ENCODE assay signal across 12 cellular contexts in the genomic region with DNA sequence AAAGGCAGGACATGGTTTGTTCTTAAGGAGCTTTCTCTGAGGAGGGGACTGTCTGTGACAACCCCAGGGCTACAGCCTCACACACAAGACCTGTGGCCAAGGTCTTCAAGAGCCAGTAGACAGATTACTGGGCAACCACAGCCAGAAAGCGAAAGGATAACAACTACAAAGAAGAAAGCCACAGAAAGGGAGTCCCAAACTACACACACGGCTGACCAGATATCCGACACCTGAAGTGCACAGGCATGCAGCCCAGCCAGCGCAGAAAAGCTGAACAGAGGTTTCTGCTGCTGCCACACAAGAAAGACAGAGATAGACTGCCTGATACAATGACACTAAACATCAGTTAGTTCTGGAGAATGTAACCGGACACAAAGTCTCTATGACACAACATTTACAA. TPM values are rescaled to one million over a fixed set of nuclear protein-coding genes. Genes with fewer than 3 reads are reported as not detected.
DNase-seq lines count a peak whose midpoint lies in the region; FAIRE-seq and TF ChIP-seq lines count a peak whose summit lies in the region.
"Had no signal": no experiment of that assay in that cellular context is flagged by ENCODE, and none has a peak within 500 bp of the region (broad histone marks: within the 10 kb centered on the region; RNA-seq: fewer than 3 reads in every experiment).

No MANE protein-coding gene starts in this region.

- whole genome bisulfite sequencing in H9 (ENCODE audit: extremely low coverage, insufficient read length, low lambda C conversion rate): no CpG with 5 or more reads among the region's 5 CpGs

- no peak overlapping the region for H2AK5ac ChIP-seq in H9 (ENCODE audit: insufficient read length, low read length)

- H3K4me3 ChIP-seq in Karpas-422 (ENCODE audit: low read length) (no peak overlapping the region), parathyroid adenoma (ENCODE audit: low read depth, low read length) (no peak overlapping the region)
- H3K4me3 ChIP-seq: A549 had no signal

- H3K9me2 ChIP-seq in Karpas-422 (replicated peaks; ENCODE audit: insufficient read depth, low read length): no peaks in the 10 kb centered on the region

- no peak for TF ChIP-seq CTCF in H9 (conservative IDR thresholded peaks at IDR 0.05)
- no peak for TF ChIP-seq CTCF in parathyroid adenoma (IDR thresholded peaks at IDR 0.05)

- no peak for DNase-seq in activated T-cell treated with anti-CD3 and anti-CD28 coated beads, Interleukin-2, amount 50 U/mL, for 24 hours
- DNase-seq in activated T-cell treated with anti-CD3 and anti-CD28 coated beads for 4 hours (no peak), H9 (no peak), Karpas-422 (no peak), head of caudate nucleus (no peak), NCI-H187 (lab: John Stamatoyannopoulos, UW) (no peak), H54 (ENCODE audit: insufficient read length, low spot score) (no peak)
- DNase-seq: activated gamma-delta T cell, NCI-H524 had no signal

- H3K27me3 Mint-ChIP-seq in activated T-cell treated with anti-CD3 and anti-CD28 coated beads, Interleukin-2, amount 50 U/mL, for 24 hours: no peaks in the 10 kb centered on the region
- no peaks in the 10 kb centered on the region for H3K27me3 Mint-ChIP-seq in H9 (ENCODE audit: low read depth)

- peaks cover 88% of the 10 kb centered on the region for H3K36me3 Mint-ChIP-seq in activated T-cell treated with anti-CD3 and anti-CD28 coated beads, Interleukin-2, amount 50 U/mL, for 24 hours (ENCODE audit: low read depth)
- peaks cover 35 to 75% (median 73%) of the 10 kb centered on the region in 3 experiments for H3K36me3 Mint-ChIP-seq in H9 (ENCODE audit: insufficient read depth in 1 of 3, low read depth in 3 of 3)

- no peak overlapping the region for H3T11ph ChIP-seq in H9 (ENCODE audit: low read length)

- H3K79me1 ChIP-seq in H9 (ENCODE audit: insufficient read depth, low read depth, low read length, poor library complexity, severe bottlenecking): peaks cover 6% of the 10 kb centered on the region

- H3K36me3 ChIP-seq in Karpas-422 (ENCODE audit: insufficient read depth, low read length) (peaks cover 46% of the 10 kb centered on the region), parathyroid adenoma (ENCODE audit: control insufficient read depth, insufficient read depth, low read length) (no peaks in the 10 kb centered on the region)

- H2AFZ ChIP-seq in H9 (ENCODE audit: low read length) (no peak overlapping the region), Karpas-422 (ENCODE audit: low read length) (no peak overlapping the region), parathyroid adenoma (no peak overlapping the region)

- H4K91ac ChIP-seq in H9 (ENCODE audit: insufficient read length, low read depth, low read length): no peak overlapping the region

- H3K27me3 ChIP-seq in H9 (ENCODE audit: insufficient read depth, low read length) (no peaks in the 10 kb centered on the region), Karpas-422 (ENCODE audit: low read length) (no peaks in the 10 kb centered on the region), parathyroid adenoma (ENCODE audit: control insufficient read depth, insufficient read depth, low read length) (no peaks in the 10 kb centered on the region)

- H2BK120ac ChIP-seq in H9 (ENCODE audit: low read depth, low read length, poor library complexity, severe bottlenecking): no peak overlapping the region

- H3K9ac ChIP-seq in H9 (ENCODE audit: extremely low read depth, insufficient read length, low read length) (no peak overlapping the region), Karpas-422 (ENCODE audit: low read length) (no peak overlapping the region), parathyroid adenoma (no peak overlapping the region)

- no peak overlapping the region for H2BK5ac ChIP-seq in H9 (ENCODE audit: insufficient read length, low read length)

- H3K4me2 ChIP-seq in H9 (ENCODE audit: insufficient read depth, insufficient read length, low read length): no peak overlapping the region
- no peak overlapping the region for H3K4me2 ChIP-seq in Karpas-422 (ENCODE audit: low read depth, low read length, poor library complexity, severe bottlenecking)
- peak overlapping the region; percentile 27 for H3K4me2 ChIP-seq in parathyroid adenoma (ENCODE audit: low read length)
- H3K4me2 ChIP-seq: A549 had no signal

- H3K9me3 Mint-ChIP-seq in activated T-cell treated with anti-CD3 and anti-CD28 coated beads, Interleukin-2, amount 50 U/mL, for 24 hours: no peaks in the 10 kb centered on the region
- no peaks in the 10 kb centered on the region for H3K9me3 Mint-ChIP-seq in H9
- H3K9me3 Mint-ChIP-seq: T-helper 2 cell treated with Interferon-gamma antibody and Interleukin-4, amounts not matched to agents 5 μg/mL and 100 μg/mL, for 36 hours had no signal

- no peak overlapping the region for H2BK12ac ChIP-seq in H9 (ENCODE audit: insufficient read length, low read depth, low read length)

- no peak for TF ChIP-seq POLR2A in H54 (IDR thresholded peaks at IDR 0.05; ENCODE audit: low read depth, low read length)

- H3K9me3 ChIP-seq in H9 (ENCODE audit: control insufficient read depth, low read depth, low read length): no peaks in the 10 kb centered on the region
- no peaks in the 10 kb centered on the region for H3K9me3 ChIP-seq in Karpas-422 (ENCODE audit: low read length)
- H3K9me3 ChIP-seq in parathyroid adenoma (ENCODE audit: control insufficient read depth, low read length): no peaks in the 10 kb centered on the region
- H3K9me3 ChIP-seq: A549 had no signal

- H3K4me1 Mint-ChIP-seq in activated T-cell treated with anti-CD3 and anti-CD28 coated beads, Interleukin-2, amount 50 U/mL, for 24 hours (ENCODE audit: low read depth): peaks cover 20% of the 10 kb centered on the region
- H3K4me1 Mint-ChIP-seq in H9: peaks cover 4 to 12% of the 10 kb centered on the region in 2 experiments; a peak in 3 of 4 replicates

- H3K56ac ChIP-seq in H9 (ENCODE audit: insufficient read length, low read depth, low read length): no peak overlapping the region

- peak overlapping the region; percentile 83 for H3K27ac Mint-ChIP-seq in activated T-cell treated with anti-CD3 and anti-CD28 coated beads, Interleukin-2, amount 50 U/mL, for 24 hours
- peak overlapping the region; percentile 20 to 89 (median 46); a peak in 5 of 7 replicates for H3K27ac Mint-ChIP-seq in H9

- H3K23me2 ChIP-seq in H9 (ENCODE audit: insufficient read length, low read depth, low read length, poor library complexity, severe bottlenecking): no peaks in the 10 kb centered on the region

- no peak overlapping the region for H3K18ac ChIP-seq in H9 (ENCODE audit: insufficient read length, low read depth, low read length)

- H3K79me2 ChIP-seq in H9 (ENCODE audit: insufficient read depth, low read length) (peaks cover 4% of the 10 kb centered on the region; the same call in 1 of the 2 replicates), Karpas-422 (ENCODE audit: low read length) (peaks cover 71% of the 10 kb centered on the region), parathyroid adenoma (peaks cover 16% of the 10 kb centered on the region)

- no peak overlapping the region for H3K4me3 Mint-ChIP-seq in activated T-cell treated with anti-CD3 and anti-CD28 coated beads, Interleukin-2, amount 50 U/mL, for 24 hours
- H3K4me3 Mint-ChIP-seq in H9: no peak overlapping the region
- H3K4me3 Mint-ChIP-seq: T-helper 2 cell treated with Interferon-gamma antibody and Interleukin-4, amounts not matched to agents 5 μg/mL and 100 μg/mL, for 36 hours had no signal

- H3K14ac ChIP-seq in H9 (ENCODE audit: insufficient read depth, low read length): no peak overlapping the region

- no peak overlapping the region for H3K23ac ChIP-seq in H9 (ENCODE audit: insufficient read length, low read depth, low read length)

- H3K4me1 ChIP-seq in H9 (ENCODE audit: insufficient read depth, low read length): no peaks in the 10 kb centered on the region
- peaks cover 34% of the 10 kb centered on the region for H3K4me1 ChIP-seq in Karpas-422 (ENCODE audit: low read length)
- H3K4me1 ChIP-seq in parathyroid adenoma: peaks cover 2% of the 10 kb centered on the region
- H3K4me1 ChIP-seq: A549 had no signal

- H2BK15ac ChIP-seq in H9 (ENCODE audit: low read depth, low read length): no peak overlapping the region

- H4K8ac ChIP-seq in H9 (replicated peaks; ENCODE audit: insufficient read length, low read depth, low read length): no peak overlapping the region

- no peak overlapping the region for H4K5ac ChIP-seq in H9 (ENCODE audit: insufficient read length, low read depth, low read length)

- H2BK20ac ChIP-seq in H9 (ENCODE audit: low read depth, low read length, poor library complexity, severe bottlenecking): no peak overlapping the region

- FAIRE-seq in H54 (lab: Jason Lieb, UNC): no peak
- FAIRE-seq: A549 had no signal

- intact Hi-C loops in head of caudate nucleus (cut with DNase I): no loop called here

- H3K27ac ChIP-seq in H9 (ENCODE audit: insufficient read length, low read depth, low read length): no peak overlapping the region
- H3K27ac ChIP-seq in Karpas-422 (ENCODE audit: low read length): peak overlapping the region; percentile 60
- H3K27ac ChIP-seq in parathyroid adenoma: no peak overlapping the region
- H3K27ac ChIP-seq: A549 had no signal

- H4K20me1 ChIP-seq in H9 (ENCODE audit: control insufficient read depth, insufficient read depth, insufficient read length) (peaks cover 3% of the 10 kb centered on the region), Karpas-422 (ENCODE audit: insufficient read depth, low read depth, low read length) (peaks cover 17% of the 10 kb centered on the region; the same call in 1 of the 2 replicates)

- H3K4ac ChIP-seq in H9 (ENCODE audit: low read depth, low read length): no peak overlapping the region

RNA-seq across cellular contexts. Expression of a gene that starts 21.4 kb away (rescaled TPM):
- 104 and 105 TPM in 2 replicates for total RNA-seq in H9 (2021)
- 44.3 and 80.3 TPM in 2 replicates for total RNA-seq in Karpas-422 (2014; rRNA removed; shearing (Covaris generic); ENCODE audit: low replicate concordance)
